In genomic region chrX:41332408-41332987, GRCh38 we compare ENCODE assay signal across 8 cellular contexts. TPM values are rescaled to one million over a fixed set of nuclear protein-coding genes. Genes with fewer than 3 reads are reported as not detected.
A peak's percentile ranks its signal among the peaks of the same experiment; 100 is the strongest.
DNase-seq lines count a peak whose midpoint lies in the region; ATAC-seq and TF ChIP-seq lines count a peak whose summit lies in the region.

No MANE protein-coding gene starts in this region.

- peaks cover 13% of the 10 kb centered on the region for H3K4me1 Mint-ChIP-seq in activated naive CD4-positive, alpha-beta T cell treated with anti-CD3 and anti-CD28 coated beads for 36 hours (ENCODE audit: low read depth)
- peaks cover 13% of the 10 kb centered on the region for H3K4me1 Mint-ChIP-seq in memory B cell
- no peaks in the 10 kb centered on the region for H3K4me1 Mint-ChIP-seq in type B pancreatic cell (ENCODE audit: unreplicated experiment)

- TF ChIP-seq POLR2A in Peyer's patch (IDR thresholded peaks at IDR 0.05), result no peak

- peak overlapping the region; percentile 92 for H3K4me3 Mint-ChIP-seq in activated naive CD4-positive, alpha-beta T cell treated with anti-CD3 and anti-CD28 coated beads for 36 hours
- H3K4me3 Mint-ChIP-seq in memory B cell (peak overlapping the region; percentile 99), type B pancreatic cell (peak overlapping the region; percentile 93)

- DNase-seq in activated naive CD4-positive, alpha-beta T cell treated with anti-CD3 and anti-CD28 coated beads for 36 hours, result peak; percentile 41
- no peak for DNase-seq in activated naive CD4-positive, alpha-beta T cell treated with Interleukin-2 at 50 U/mL for 16 hours
- DNase-seq in Peyer's patch (peak in 2 of 3 donors; percentile 62 to 75), colonic mucosa (peak; percentile 48), memory B cell (ENCODE audit: low spot score in 2 of 2) (no peak), type B pancreatic cell (ENCODE audit: extremely low spot score, unreplicated experiment) (no peak), NCI-H345 (lab: John Stamatoyannopoulos, UW) (no peak)

- H3K36me3 Mint-ChIP-seq in activated naive CD4-positive, alpha-beta T cell treated with anti-CD3 and anti-CD28 coated beads for 36 hours (ENCODE audit: low read depth), result peaks cover 31% of the 10 kb centered on the region
- H3K36me3 Mint-ChIP-seq in memory B cell (peaks cover 4% of the 10 kb centered on the region), type B pancreatic cell (peaks cover 4% of the 10 kb centered on the region)

- H3K4me3 ChIP-seq in Peyer's patch (peak overlapping the region; percentile 75 to 94 (median 84)), colonic mucosa (peak overlapping the region; percentile 80)

- CTCF ChIA-PET in activated naive CD4-positive, alpha-beta T cell treated with anti-CD3 and anti-CD28 coated beads for 36 hours (lab: Charles Lee), result no interaction called here

- H3K27ac Mint-ChIP-seq in activated naive CD4-positive, alpha-beta T cell treated with anti-CD3 and anti-CD28 coated beads for 36 hours, result peak overlapping the region; percentile 99
- peak overlapping the region; percentile 100 for H3K27ac Mint-ChIP-seq in memory B cell
- peak overlapping the region; percentile 100 for H3K27ac Mint-ChIP-seq in type B pancreatic cell

- ATAC-seq in HG02759 (IDR thresholded peaks at IDR 0.05; ENCODE audit: unreplicated experiment) (peak; percentile 11), memory B cell (ENCODE audit: low read depth) (peak; percentile 2)

- H3K36me3 ChIP-seq in Peyer's patch (no peaks in the 10 kb centered on the region), colonic mucosa (no peaks in the 10 kb centered on the region)

- H3K9me3 Mint-ChIP-seq in activated naive CD4-positive, alpha-beta T cell treated with anti-CD3 and anti-CD28 coated beads for 36 hours, result no peaks in the 10 kb centered on the region
- H3K9me3 Mint-ChIP-seq in memory B cell (no peaks in the 10 kb centered on the region), type B pancreatic cell (no peaks in the 10 kb centered on the region)

- intact Hi-C loops in activated naive CD4-positive, alpha-beta T cell treated with anti-CD3 and anti-CD28 coated beads for 36 hours (cut with micrococcal nuclease), result loop anchor here (5.0 to 10.0 kb wide), 5 partner anchors 150 to 1458 kb away; partner anchors contain the start of gene CXorf38
- intact Hi-C loops in colonic mucosa (cut with DNase I), result no loop called here

- no peaks in the 10 kb centered on the region for H3K27me3 Mint-ChIP-seq in activated naive CD4-positive, alpha-beta T cell treated with anti-CD3 and anti-CD28 coated beads for 36 hours (ENCODE audit: low read depth)
- H3K27me3 Mint-ChIP-seq in memory B cell, result no peaks in the 10 kb centered on the region
- no peaks in the 10 kb centered on the region for H3K27me3 Mint-ChIP-seq in type B pancreatic cell

- TF ChIP-seq CTCF in Peyer's patch (IDR thresholded peaks at IDR 0.05) (no peak), colonic mucosa (IDR thresholded peaks at IDR 0.05) (no peak), type B pancreatic cell (conservative IDR thresholded peaks at IDR 0.05) (no peak)

- no peaks in the 10 kb centered on the region for H3K4me1 ChIP-seq in Peyer's patch
- H3K4me1 ChIP-seq in colonic mucosa, result peaks cover 6% of the 10 kb centered on the region

- H3K27me3 ChIP-seq in Peyer's patch, result no peaks in the 10 kb centered on the region
- no peaks in the 10 kb centered on the region for H3K27me3 ChIP-seq in colonic mucosa

- H3K9ac ChIP-seq in colonic mucosa (ENCODE audit: low read depth in 2 of 2, low read length in 2 of 2), result peak overlapping the region; percentile 100

- peak overlapping the region; percentile 97 to 100 (median 99) for H3K27ac ChIP-seq in Peyer's patch
- peak overlapping the region; percentile 92 for H3K27ac ChIP-seq in colonic mucosa

- H3K9me3 ChIP-seq in Peyer's patch (no peaks in the 10 kb centered on the region), colonic mucosa (no peaks in the 10 kb centered on the region)

RNA-seq across cellular contexts. Expression of gene DDX3X, which starts 1.5 kb away (rescaled TPM):
- total RNA-seq in activated naive CD4-positive, alpha-beta T cell treated with anti-CD3 and anti-CD28 coated beads for 36 hours, result 100 to 1,000 TPM; 163 to 171 TPM
- total RNA-seq in Peyer's patch (100 to 1,000 TPM; 152 to 215 (median 179) TPM), colonic mucosa (100 to 1,000 TPM; 192 to 318 TPM), type B pancreatic cell (ENCODE audit: low replicate concordance) (255 and 276 TPM in 2 replicates)

Comparison
In these comparisons a context has a peak if more than half of its experiments do, and no peak if none do; other contexts are left out.
1. DNase-seq: peak in activated naive CD4-positive, alpha-beta T cell treated with anti-CD3 and anti-CD28 coated beads for 36 hours (single experiment), Peyer's patch (2 of 3) and colonic mucosa (single experiment); none in activated naive CD4-positive, alpha-beta T cell treated with Interleukin-2 at 50 U/mL for 16 hours (single experiment), memory B cell (0 of 2), type B pancreatic cell (single experiment) and NCI-H345 (single experiment).
2. Peak in every context shown above with its lines, with median percentiles within 50 percentile points of each other: H3K27ac Mint-ChIP-seq and H3K4me3 Mint-ChIP-seq.